Comparison of ENCODE assay signal across 12 cellular contexts in the genomic region with DNA sequence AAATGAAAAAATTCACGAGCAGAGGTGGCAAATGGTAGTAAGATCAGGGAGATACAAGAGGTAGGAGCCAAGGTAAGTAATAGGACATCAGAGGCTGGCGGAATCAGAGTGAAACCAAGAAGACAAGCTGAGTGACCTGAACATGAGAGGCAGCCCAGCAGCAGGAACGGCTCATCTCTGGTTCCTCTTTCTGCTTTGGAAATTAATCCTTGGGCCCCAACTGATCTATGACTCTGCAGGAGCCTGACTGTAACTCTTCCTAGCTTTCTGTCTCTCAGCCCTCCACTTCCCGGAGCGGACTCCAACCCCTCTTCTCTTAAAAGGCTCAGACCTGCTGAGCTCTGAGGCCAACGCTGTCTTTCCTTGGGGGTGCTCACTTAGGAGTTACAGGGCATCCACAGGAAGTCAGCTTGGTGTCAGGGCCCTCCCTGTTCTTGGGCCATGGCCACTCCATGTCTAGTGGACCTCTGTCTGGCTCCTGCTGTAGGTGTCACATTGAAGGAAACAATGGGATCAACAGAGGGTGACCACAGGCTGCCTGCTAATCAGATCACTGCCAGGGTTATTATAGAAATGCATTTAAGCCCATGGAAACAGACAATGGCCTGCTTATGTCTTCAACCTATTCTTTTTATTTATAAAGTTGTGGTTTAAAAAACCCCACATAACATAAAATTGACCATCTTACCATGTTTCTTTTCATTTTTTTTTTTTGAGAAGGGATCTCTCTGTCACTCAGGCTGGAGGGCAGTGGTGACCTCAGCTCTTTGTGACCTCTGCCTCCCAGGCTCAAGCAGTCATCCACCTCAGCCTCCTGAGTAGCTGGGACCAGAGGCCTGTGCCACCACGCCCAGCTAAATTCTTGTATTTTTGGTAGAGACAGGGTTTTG. TPM values are rescaled to one million over a fixed set of nuclear protein-coding genes. Genes with fewer than 3 reads are reported as not detected.
A peak's percentile ranks its signal among the peaks of the same experiment; 100 is the strongest.
DNase-seq lines count a peak whose midpoint lies in the region; ATAC-seq and TF ChIP-seq lines count a peak whose summit lies in the region.
"Had no signal": no experiment of that assay in that cellular context is flagged by ENCODE, and none has a peak within 500 bp of the region (broad histone marks: within the 10 kb centered on the region; RNA-seq: fewer than 3 reads in every experiment).

No MANE protein-coding gene starts in this region.

- peak; percentile 58 for ATAC-seq in GM18499 (IDR thresholded peaks at IDR 0.05; ENCODE audit: insufficient read depth, unreplicated experiment)
- ATAC-seq in GM19467 (IDR thresholded peaks at IDR 0.05; ENCODE audit: unreplicated experiment): peak; percentile 45
- ATAC-seq in HG03108 (IDR thresholded peaks at IDR 0.05; ENCODE audit: unreplicated experiment): peak; percentile 50
- no peak for ATAC-seq in HG02970 (IDR thresholded peaks at IDR 0.05; ENCODE audit: low FRiP score, unreplicated experiment)

- no peak for TF ChIP-seq CTCF in ascending aorta (IDR thresholded peaks at IDR 0.05)

- H3K27me3 ChIP-seq in ascending aorta: no peaks in the 10 kb centered on the region

- no peaks in the 10 kb centered on the region for H3K36me3 ChIP-seq in ascending aorta

- no peaks in the 10 kb centered on the region for H3K9me3 ChIP-seq in ascending aorta

- DNase-seq in SKM-1 treated with dmso at 0.1 percent for 144 hours (lab: John Stamatoyannopoulos, UW; ENCODE audit: unreplicated experiment) (peak; percentile 51), iPS-NIHi7 (ENCODE audit: extremely low spot score) (no peak), ascending aorta (ENCODE audit: low spot score in 2 of 2) (no peak), inferior parietal cortex (ENCODE audit: extremely low spot score) (no peak)
- DNase-seq: activated T-cell treated with anti-CD3 and anti-CD28 coated beads, Interleukin-2, amount 50 U/mL, for 24 hours; H9; NCI-H2107; occipital lobe had no signal

- H3K4me1 ChIP-seq in ascending aorta: no peaks in the 10 kb centered on the region

- no peak overlapping the region for H3K27ac ChIP-seq in ascending aorta

- no peak overlapping the region for H3K4me3 ChIP-seq in ascending aorta

- intact Hi-C loops in ascending aorta (cut with DNase I): no loop called here

RNA-seq across cellular contexts. Expression of gene SHB, which starts 22.5 kb away (rescaled TPM):
- 77.8 TPM for total RNA-seq in ascending aorta
